ENCODE assay signal across 1 cellular context in genomic region chr17:21010705-21011596, GRCh38.
A peak's percentile ranks its signal among the peaks of the same experiment; 100 is the strongest.
TF ChIP-seq lines count a peak whose summit lies in the region.

No MANE protein-coding gene starts in this region.

TF ChIP-seq in HepG2, 621 proteins besides CTCF, POLR2A, EP300 and RAD21 (continued from another document):
- TF ChIP-seq RBM22 (optimal IDR thresholded peaks at IDR 0.05; ENCODE audit: low read length) (peak; percentile 30), PRDM4 (CRISPR knock-in tag; IDR thresholded peaks at IDR 0.05; ENCODE audit: borderline replicate concordance) (no peak)
